Comparison of ENCODE assay signal across 10 cellular contexts in the genomic region with DNA sequence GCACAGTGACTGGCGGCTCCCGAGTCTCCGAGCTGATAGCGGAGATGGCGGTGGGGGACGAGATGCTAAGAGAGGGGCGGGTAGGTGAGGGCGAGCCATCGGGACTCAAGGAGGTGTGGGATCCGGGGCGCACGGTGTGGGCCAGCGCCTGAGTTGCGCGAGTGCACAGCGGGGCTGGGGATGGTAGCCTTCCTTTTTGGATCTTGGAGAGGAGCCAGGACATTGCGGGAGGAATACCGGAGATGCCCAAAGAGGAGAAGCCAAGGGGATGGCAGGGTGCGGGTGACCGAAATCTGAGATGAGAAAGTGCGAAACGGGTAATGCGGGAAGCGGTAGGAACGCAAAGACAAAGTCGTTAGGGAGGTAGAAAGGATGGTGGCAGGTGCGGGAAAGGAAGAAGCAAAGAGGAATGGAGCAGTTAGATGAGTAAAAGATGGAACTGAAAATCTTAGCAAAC. TPM values are rescaled to one million over a fixed set of nuclear protein-coding genes. Genes with fewer than 3 reads are reported as not detected.
A peak's percentile ranks its signal among the peaks of the same experiment; 100 is the strongest.
DNase-seq lines count a peak whose midpoint lies in the region; ATAC-seq and TF ChIP-seq lines count a peak whose summit lies in the region.
"Had no signal": no experiment of that assay in that cellular context is flagged by ENCODE, and none has a peak within 500 bp of the region (broad histone marks: within the 10 kb centered on the region; RNA-seq: fewer than 3 reads in every experiment).

No MANE protein-coding gene starts in this region.

- no peak for TF ChIP-seq CTCF in AG10803 (conservative IDR thresholded peaks at IDR 0.05; ENCODE audit: low read length)
- TF ChIP-seq CTCF in esophagus muscularis mucosa (IDR thresholded peaks at IDR 0.05) = no peak

- H3K9me3 ChIP-seq in MG63 = no peaks in the 10 kb centered on the region
- H3K9me3 ChIP-seq in esophagus muscularis mucosa = no peaks in the 10 kb centered on the region
- H3K9me3 ChIP-seq in neuron (ENCODE audit: low read length) = peaks cover 3% of the 10 kb centered on the region

- H3K27me3 ChIP-seq in MG63 (no peaks in the 10 kb centered on the region; the same call in 1 of the 2 replicates), esophagus muscularis mucosa (peaks cover 0 to 25% (median 3%) of the 10 kb centered on the region in 4 donors), neuron (ENCODE audit: insufficient read depth, low read length) (peaks cover 26% of the 10 kb centered on the region)

- DNase-seq in AG10803 (ENCODE audit: low read depth) = no peak
- DNase-seq in MG63 = no peak
- DNase-seq in esophagus muscularis mucosa (ENCODE audit: extremely low spot score) = peak; percentile 70
- DNase-seq in NAMALWA (ENCODE audit: low spot score) = no peak
- DNase-seq in effector CD4-positive, alpha-beta T cell = no peak
- DNase-seq: RPMI8226 had no signal

- TF ChIP-seq POLR2A in esophagus muscularis mucosa (IDR thresholded peaks at IDR 0.05; ENCODE audit: low read depth) = no peak

- H3K36me3 ChIP-seq in MG63 (no peaks in the 10 kb centered on the region), esophagus muscularis mucosa (no peaks in the 10 kb centered on the region), neuron (ENCODE audit: insufficient read depth, low read length) (no peaks in the 10 kb centered on the region)

- TF ChIP-seq EP300 in esophagus muscularis mucosa (IDR thresholded peaks at IDR 0.05) = no peak

- peaks cover 14 to 25% (median 22%) of the 10 kb centered on the region in 4 donors for H3K4me1 ChIP-seq in esophagus muscularis mucosa
- peaks cover 3% of the 10 kb centered on the region for H3K4me1 ChIP-seq in neuron (ENCODE audit: insufficient read depth, low read length)

- H3K4me3 ChIP-seq in AG10803 (ENCODE audit: low read length) (peak overlapping the region; percentile 55), MG63 (peak overlapping the region; percentile 37), esophagus muscularis mucosa (peak overlapping the region; percentile 50 to 58 (median 54)), neuron (ENCODE audit: low read length) (peak overlapping the region; percentile 42)

- no peak for ATAC-seq in GM21526 (IDR thresholded peaks at IDR 0.05; ENCODE audit: low FRiP score, unreplicated experiment)
- ATAC-seq in HG02571 (IDR thresholded peaks at IDR 0.05; ENCODE audit: unreplicated experiment) = no peak

- intact Hi-C loops in esophagus muscularis mucosa (cut with DNase I) = no loop called here

- H3K27ac ChIP-seq in esophagus muscularis mucosa (replicated peaks in 1 of 4) = no peak overlapping the region

- H2AFZ ChIP-seq in neuron (ENCODE audit: low read depth, low read length) = peak overlapping the region; percentile 88

- WGBS in esophagus muscularis mucosa = 8% methylated on average over 22 of the region's 27 CpGs

RNA-seq across cellular contexts. Expression of a gene that starts 0.4 kb away (rescaled TPM):
- 0.10 TPM in 1 of 2 replicates, not detected in the other for total RNA-seq in MG63 (2014; rRNA removed; shearing (Covaris generic); ENCODE audit: low replicate concordance)
- not detected for total RNA-seq in esophagus muscularis mucosa
- total RNA-seq: activated T-helper 1 cell treated with anti-CD3 and anti-CD28 coated beads, Interleukin-12 subunit alpha, Interleukin-12 subunit beta, Interleukin-2, Interleukin-4 antibody, amounts not matched to agents 30 ng/mL and 10 ng/mL and 1 ng/mL, durations not matched to agents 14 hours and 24 hours and 36 hours had no signal

RNA-seq across cellular contexts. Expression of a gene that starts 28.7 kb away (rescaled TPM):
- total RNA-seq in MG63 (2014; rRNA removed; shearing (Covaris generic); ENCODE audit: low replicate concordance) = 10.8 and 17.7 TPM in 2 replicates
- 10 to 100 TPM; 23.4 to 28.7 (median 26.3) TPM for total RNA-seq in esophagus muscularis mucosa

RNA-seq across cellular contexts. Expression of a gene that starts 28.9 kb away (rescaled TPM):
- total RNA-seq in MG63 (2014; rRNA removed; shearing (Covaris generic); ENCODE audit: low replicate concordance) = 28.2 and 75.4 TPM in 2 replicates
- under 1 TPM in 3 of 4 donors, not detected in 1; 0.17 to 0.98 (median 0.71) TPM for total RNA-seq in esophagus muscularis mucosa

Comparison
In these comparisons a context has a peak if more than half of its experiments do, and no peak if none do; other contexts are left out.
1. RNA of a gene that starts 28.9 kb away (total RNA-seq): 28.2 to 75.4 TPM in MG63; 0.17 to 0.98 TPM in esophagus muscularis mucosa; every median in the first group is over 10 times any median in the second.
2. Peak in every context shown above with its lines, with median percentiles within 50 percentile points of each other: H3K4me3 ChIP-seq.